In the genomic region with DNA sequence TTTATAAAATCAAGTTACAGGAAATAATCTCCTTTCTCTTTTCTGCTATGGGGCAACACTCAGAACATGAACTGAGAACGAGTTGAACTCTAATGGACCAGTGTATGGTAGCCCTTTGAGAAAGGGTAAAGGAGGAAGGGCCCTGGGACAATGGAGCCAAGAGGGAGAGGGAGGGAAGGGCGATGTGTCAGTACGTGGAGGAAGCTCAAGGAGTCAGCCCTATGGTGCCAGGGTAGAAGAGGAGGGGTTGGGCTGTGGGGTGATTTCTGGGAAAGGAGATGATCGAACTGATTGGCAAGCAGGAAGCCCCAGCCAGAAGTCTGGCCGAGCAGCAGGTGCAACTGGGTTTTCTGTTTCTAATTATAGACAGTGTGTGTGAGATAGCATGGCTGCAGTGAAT, we compare ENCODE assay signal across 1 cellular context.
TF ChIP-seq lines count a peak whose summit lies in the region.

No MANE protein-coding gene starts in this region.

TF ChIP-seq in GM12878, 131 proteins besides CTCF, POLR2A, EP300 and RAD21 (continued from another document and continues in another):
- TF ChIP-seq MYC (IDR thresholded peaks at IDR 0.05; ENCODE audit: insufficient read depth, insufficient read length, insufficient replicate concordance, low read length, severe bottlenecking), result no peak
- TF ChIP-seq, protein P1, sequence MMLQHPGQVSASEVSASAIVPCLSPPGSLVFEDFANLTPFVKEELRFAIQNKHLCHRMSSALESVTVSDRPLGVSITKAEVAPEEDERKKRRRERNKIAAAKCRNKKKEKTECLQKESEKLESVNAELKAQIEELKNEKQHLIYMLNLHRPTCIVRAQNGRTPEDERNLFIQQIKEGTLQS (IDR thresholded peaks at IDR 0.05; ENCODE audit: borderline replicate concordance, extremely low read depth, low read depth, low read length), result no peak
- peak; percentile 64 for TF ChIP-seq MEF2B (IDR thresholded peaks at IDR 0.05; ENCODE audit: partially characterized antibody, poor library complexity, severe bottlenecking)
- TF ChIP-seq BHLHE40 (IDR thresholded peaks at IDR 0.05; ENCODE audit: borderline replicate concordance in 1 of 2, low read depth in 2 of 2, low read length in 1 of 2), result peak in 1 of 2 experiments; percentile 26; a peak in 1 of 4 replicates
- TF ChIP-seq, protein P2, sequence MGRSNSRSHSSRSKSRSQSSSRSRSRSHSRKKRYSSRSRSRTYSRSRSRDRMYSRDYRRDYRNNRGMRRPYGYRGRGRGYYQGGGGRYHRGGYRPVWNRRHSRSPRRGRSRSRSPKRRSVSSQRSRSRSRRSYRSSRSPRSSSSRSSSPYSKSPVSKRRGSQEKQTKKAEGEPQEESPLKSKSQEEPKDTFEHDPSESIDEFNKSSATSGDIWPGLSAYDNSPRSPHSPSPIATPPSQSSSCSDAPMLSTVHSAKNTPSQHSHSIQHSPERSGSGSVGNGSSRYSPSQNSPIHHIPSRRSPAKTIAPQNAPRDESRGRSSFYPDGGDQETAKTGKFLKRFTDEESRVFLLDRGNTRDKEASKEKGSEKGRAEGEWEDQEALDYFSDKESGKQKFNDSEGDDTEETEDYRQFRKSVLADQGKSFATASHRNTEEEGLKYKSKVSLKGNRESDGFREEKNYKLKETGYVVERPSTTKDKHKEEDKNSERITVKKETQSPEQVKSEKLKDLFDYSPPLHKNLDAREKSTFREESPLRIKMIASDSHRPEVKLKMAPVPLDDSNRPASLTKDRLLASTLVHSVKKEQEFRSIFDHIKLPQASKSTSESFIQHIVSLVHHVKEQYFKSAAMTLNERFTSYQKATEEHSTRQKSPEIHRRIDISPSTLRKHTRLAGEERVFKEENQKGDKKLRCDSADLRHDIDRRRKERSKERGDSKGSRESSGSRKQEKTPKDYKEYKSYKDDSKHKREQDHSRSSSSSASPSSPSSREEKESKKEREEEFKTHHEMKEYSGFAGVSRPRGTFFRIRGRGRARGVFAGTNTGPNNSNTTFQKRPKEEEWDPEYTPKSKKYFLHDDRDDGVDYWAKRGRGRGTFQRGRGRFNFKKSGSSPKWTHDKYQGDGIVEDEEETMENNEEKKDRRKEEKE (IDR thresholded peaks at IDR 0.05), result no peak
- TF ChIP-seq MTA2 (IDR thresholded peaks at IDR 0.05; ENCODE audit: low read depth), result no peak
- no peak for TF ChIP-seq MXI1 (IDR thresholded peaks at IDR 0.05; ENCODE audit: low read depth, low read length)
- TF ChIP-seq NR2F1 (conservative IDR thresholded peaks at IDR 0.05), result no peak
- TF ChIP-seq, protein P3, sequence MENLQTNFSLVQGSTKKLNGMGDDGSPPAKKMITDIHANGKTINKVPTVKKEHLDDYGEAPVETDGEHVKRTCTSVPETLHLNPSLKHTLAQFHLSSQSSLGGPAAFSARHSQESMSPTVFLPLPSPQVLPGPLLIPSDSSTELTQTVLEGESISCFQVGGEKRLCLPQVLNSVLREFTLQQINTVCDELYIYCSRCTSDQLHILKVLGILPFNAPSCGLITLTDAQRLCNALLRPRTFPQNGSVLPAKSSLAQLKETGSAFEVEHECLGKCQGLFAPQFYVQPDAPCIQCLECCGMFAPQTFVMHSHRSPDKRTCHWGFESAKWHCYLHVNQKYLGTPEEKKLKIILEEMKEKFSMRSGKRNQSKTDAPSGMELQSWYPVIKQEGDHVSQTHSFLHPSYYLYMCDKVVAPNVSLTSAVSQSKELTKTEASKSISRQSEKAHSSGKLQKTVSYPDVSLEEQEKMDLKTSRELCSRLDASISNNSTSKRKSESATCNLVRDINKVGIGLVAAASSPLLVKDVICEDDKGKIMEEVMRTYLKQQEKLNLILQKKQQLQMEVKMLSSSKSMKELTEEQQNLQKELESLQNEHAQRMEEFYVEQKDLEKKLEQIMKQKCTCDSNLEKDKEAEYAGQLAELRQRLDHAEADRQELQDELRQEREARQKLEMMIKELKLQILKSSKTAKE (IDR thresholded peaks at IDR 0.05; ENCODE audit: low read depth, poor library complexity, severe bottlenecking), result no peak
- peak; percentile 75; the same call in 1 of the 2 replicates for TF ChIP-seq TCF12 (IDR thresholded peaks at IDR 0.05; ENCODE audit: low read depth, low read length)
- no peak for TF ChIP-seq EGR1 (IDR thresholded peaks at IDR 0.05; ENCODE audit: borderline replicate concordance in 1 of 2, low read depth in 2 of 2, low read length in 2 of 2)
- no peak for TF ChIP-seq RFX5 (IDR thresholded peaks at IDR 0.05; ENCODE audit: low read depth, low read length)
- TF ChIP-seq SIN3A (IDR thresholded peaks at IDR 0.05; ENCODE audit: low read depth, low read length), result no peak
- TF ChIP-seq GABPA (IDR thresholded peaks at IDR 0.05; ENCODE audit: low read depth), result no peak
- peak; percentile 26; the same call in 1 of the 2 replicates for TF ChIP-seq YY1 (IDR thresholded peaks at IDR 0.05; ENCODE audit: low read depth, low read length)
- no peak for TF ChIP-seq TARDBP (IDR thresholded peaks at IDR 0.05; ENCODE audit: borderline replicate concordance)
- TF ChIP-seq, protein P4, sequence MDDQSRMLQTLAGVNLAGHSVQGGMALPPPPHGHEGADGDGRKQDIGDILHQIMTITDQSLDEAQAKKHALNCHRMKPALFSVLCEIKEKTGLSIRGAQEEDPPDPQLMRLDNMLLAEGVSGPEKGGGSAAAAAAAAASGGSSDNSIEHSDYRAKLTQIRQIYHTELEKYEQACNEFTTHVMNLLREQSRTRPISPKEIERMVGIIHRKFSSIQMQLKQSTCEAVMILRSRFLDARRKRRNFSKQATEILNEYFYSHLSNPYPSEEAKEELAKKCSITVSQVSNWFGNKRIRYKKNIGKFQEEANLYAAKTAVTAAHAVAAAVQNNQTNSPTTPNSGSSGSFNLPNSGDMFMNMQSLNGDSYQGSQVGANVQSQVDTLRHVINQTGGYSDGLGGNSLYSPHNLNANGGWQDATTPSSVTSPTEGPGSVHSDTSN (IDR thresholded peaks at IDR 0.05; ENCODE audit: insufficient replicate concordance, low read depth, low read length), result no peak
- no peak for TF ChIP-seq CHD4 (IDR thresholded peaks at IDR 0.05)
- 0 out of 2 replicates have a peak, but pooled peaks have one; percentile 24 for TF ChIP-seq SMAD5 (IDR thresholded peaks at IDR 0.05; ENCODE audit: low read depth)
- TF ChIP-seq EED (IDR thresholded peaks at IDR 0.05; ENCODE audit: low read depth), result peak; percentile 19; the same call in 1 of the 2 replicates
- TF ChIP-seq RELA (IDR thresholded peaks at IDR 0.05; ENCODE audit: borderline replicate concordance, partially characterized antibody), result no peak
- TF ChIP-seq TCF7 (IDR thresholded peaks at IDR 0.05; ENCODE audit: borderline replicate concordance), result no peak
- TF ChIP-seq NRF1 (conservative IDR thresholded peaks at IDR 0.05; ENCODE audit: low read depth, low read length), result no peak
- TF ChIP-seq ASH2L (IDR thresholded peaks at IDR 0.05; ENCODE audit: borderline replicate concordance, low read depth), result no peak
- TF ChIP-seq ZNF384 (IDR thresholded peaks at IDR 0.05; ENCODE audit: borderline replicate concordance, low read depth, low read length), result no peak
- no peak for TF ChIP-seq FOS (IDR thresholded peaks at IDR 0.05; ENCODE audit: borderline replicate concordance, extremely low read depth, insufficient read length)
- TF ChIP-seq, protein P5, sequence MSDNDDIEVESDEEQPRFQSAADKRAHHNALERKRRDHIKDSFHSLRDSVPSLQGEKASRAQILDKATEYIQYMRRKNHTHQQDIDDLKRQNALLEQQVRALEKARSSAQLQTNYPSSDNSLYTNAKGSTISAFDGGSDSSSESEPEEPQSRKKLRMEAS (IDR thresholded peaks at IDR 0.05; ENCODE audit: low read depth, low read length), result no peak
- no peak for TF ChIP-seq CHD2 (IDR thresholded peaks at IDR 0.05; ENCODE audit: borderline replicate concordance, low read depth, low read length)
- TF ChIP-seq ETV6 (conservative IDR thresholded peaks at IDR 0.05 in 1 of 2, IDR thresholded peaks at IDR 0.05 in 1 of 2; ENCODE audit: borderline replicate concordance in 1 of 2, low read depth in 1 of 2), result no peak
- no peak for TF ChIP-seq IRF4 (IDR thresholded peaks at IDR 0.05; ENCODE audit: low read depth, low read length)
- TF ChIP-seq RAD51 (IDR thresholded peaks at IDR 0.05), result no peak
- TF ChIP-seq KAT2A (conservative IDR thresholded peaks at IDR 0.05; ENCODE audit: control insufficient read depth, low read depth, low read length), result no peak
- TF ChIP-seq CEBPB (IDR thresholded peaks at IDR 0.05; ENCODE audit: borderline replicate concordance in 1 of 2, low read depth in 2 of 2, low read length in 2 of 2), result no peak
- no peak for TF ChIP-seq SREBF2 (IDR thresholded peaks at IDR 0.05; ENCODE audit: low read length)
- peak; percentile 45 to 62 for TF ChIP-seq IKZF2 (IDR thresholded peaks at IDR 0.05)
- no peak for TF ChIP-seq WRNIP1 (IDR thresholded peaks at IDR 0.05; ENCODE audit: borderline replicate concordance, low read depth, low read length)
- TF ChIP-seq, protein P6, sequence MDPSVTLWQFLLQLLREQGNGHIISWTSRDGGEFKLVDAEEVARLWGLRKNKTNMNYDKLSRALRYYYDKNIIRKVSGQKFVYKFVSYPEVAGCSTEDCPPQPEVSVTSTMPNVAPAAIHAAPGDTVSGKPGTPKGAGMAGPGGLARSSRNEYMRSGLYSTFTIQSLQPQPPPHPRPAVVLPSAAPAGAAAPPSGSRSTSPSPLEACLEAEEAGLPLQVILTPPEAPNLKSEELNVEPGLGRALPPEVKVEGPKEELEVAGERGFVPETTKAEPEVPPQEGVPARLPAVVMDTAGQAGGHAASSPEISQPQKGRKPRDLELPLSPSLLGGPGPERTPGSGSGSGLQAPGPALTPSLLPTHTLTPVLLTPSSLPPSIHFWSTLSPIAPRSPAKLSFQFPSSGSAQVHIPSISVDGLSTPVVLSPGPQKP (IDR thresholded peaks at IDR 0.05; ENCODE audit: low read depth, low read length), result no peak
- TF ChIP-seq, protein P7, sequence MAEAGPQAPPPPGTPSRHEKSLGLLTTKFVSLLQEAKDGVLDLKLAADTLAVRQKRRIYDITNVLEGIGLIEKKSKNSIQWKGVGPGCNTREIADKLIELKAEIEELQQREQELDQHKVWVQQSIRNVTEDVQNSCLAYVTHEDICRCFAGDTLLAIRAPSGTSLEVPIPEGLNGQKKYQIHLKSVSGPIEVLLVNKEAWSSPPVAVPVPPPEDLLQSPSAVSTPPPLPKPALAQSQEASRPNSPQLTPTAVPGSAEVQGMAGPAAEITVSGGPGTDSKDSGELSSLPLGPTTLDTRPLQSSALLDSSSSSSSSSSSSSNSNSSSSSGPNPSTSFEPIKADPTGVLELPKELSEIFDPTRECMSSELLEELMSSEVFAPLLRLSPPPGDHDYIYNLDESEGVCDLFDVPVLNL (IDR thresholded peaks at IDR 0.05; ENCODE audit: low read depth, low read length), result no peak
- TF ChIP-seq ZNF622 (IDR thresholded peaks at IDR 0.05), result no peak
- TF ChIP-seq, protein P8, sequence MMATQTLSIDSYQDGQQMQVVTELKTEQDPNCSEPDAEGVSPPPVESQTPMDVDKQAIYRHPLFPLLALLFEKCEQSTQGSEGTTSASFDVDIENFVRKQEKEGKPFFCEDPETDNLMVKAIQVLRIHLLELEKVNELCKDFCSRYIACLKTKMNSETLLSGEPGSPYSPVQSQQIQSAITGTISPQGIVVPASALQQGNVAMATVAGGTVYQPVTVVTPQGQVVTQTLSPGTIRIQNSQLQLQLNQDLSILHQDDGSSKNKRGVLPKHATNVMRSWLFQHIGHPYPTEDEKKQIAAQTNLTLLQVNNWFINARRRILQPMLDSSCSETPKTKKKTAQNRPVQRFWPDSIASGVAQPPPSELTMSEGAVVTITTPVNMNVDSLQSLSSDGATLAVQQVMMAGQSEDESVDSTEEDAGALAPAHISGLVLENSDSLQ (IDR thresholded peaks at IDR 0.05), result peak; percentile 45; the same call in 1 of the 2 replicates
- TF ChIP-seq CBFB (IDR thresholded peaks at IDR 0.05; ENCODE audit: low read depth), result no peak
- TF ChIP-seq PAX8 (IDR thresholded peaks at IDR 0.05), result no peak
- no peak for TF ChIP-seq HCFC1 (IDR thresholded peaks at IDR 0.05; ENCODE audit: low read length)
- no peak for TF ChIP-seq JUNB (IDR thresholded peaks at IDR 0.05)
- TF ChIP-seq HDGF (IDR thresholded peaks at IDR 0.05), result peak; percentile 85; the same call in 1 of the 2 replicates
- TF ChIP-seq, protein P9, sequence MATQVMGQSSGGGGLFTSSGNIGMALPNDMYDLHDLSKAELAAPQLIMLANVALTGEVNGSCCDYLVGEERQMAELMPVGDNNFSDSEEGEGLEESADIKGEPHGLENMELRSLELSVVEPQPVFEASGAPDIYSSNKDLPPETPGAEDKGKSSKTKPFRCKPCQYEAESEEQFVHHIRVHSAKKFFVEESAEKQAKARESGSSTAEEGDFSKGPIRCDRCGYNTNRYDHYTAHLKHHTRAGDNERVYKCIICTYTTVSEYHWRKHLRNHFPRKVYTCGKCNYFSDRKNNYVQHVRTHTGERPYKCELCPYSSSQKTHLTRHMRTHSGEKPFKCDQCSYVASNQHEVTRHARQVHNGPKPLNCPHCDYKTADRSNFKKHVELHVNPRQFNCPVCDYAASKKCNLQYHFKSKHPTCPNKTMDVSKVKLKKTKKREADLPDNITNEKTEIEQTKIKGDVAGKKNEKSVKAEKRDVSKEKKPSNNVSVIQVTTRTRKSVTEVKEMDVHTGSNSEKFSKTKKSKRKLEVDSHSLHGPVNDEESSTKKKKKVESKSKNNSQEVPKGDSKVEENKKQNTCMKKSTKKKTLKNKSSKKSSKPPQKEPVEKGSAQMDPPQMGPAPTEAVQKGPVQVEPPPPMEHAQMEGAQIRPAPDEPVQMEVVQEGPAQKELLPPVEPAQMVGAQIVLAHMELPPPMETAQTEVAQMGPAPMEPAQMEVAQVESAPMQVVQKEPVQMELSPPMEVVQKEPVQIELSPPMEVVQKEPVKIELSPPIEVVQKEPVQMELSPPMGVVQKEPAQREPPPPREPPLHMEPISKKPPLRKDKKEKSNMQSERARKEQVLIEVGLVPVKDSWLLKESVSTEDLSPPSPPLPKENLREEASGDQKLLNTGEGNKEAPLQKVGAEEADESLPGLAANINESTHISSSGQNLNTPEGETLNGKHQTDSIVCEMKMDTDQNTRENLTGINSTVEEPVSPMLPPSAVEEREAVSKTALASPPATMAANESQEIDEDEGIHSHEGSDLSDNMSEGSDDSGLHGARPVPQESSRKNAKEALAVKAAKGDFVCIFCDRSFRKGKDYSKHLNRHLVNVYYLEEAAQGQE (IDR thresholded peaks at IDR 0.05; ENCODE audit: low read depth, low read length), result no peak
- peak; percentile 36; the same call in 1 of the 2 replicates for TF ChIP-seq IKZF1 (conservative IDR thresholded peaks at IDR 0.05)
- TF ChIP-seq RUNX3 (IDR thresholded peaks at IDR 0.05; ENCODE audit: low read length), result no peak
- TF ChIP-seq TCF3 (IDR thresholded peaks at IDR 0.05; ENCODE audit: borderline replicate concordance, insufficient read depth, low read depth, low read length), result peak; percentile 33; the same call in 1 of the 2 replicates
- TF ChIP-seq, protein P10, sequence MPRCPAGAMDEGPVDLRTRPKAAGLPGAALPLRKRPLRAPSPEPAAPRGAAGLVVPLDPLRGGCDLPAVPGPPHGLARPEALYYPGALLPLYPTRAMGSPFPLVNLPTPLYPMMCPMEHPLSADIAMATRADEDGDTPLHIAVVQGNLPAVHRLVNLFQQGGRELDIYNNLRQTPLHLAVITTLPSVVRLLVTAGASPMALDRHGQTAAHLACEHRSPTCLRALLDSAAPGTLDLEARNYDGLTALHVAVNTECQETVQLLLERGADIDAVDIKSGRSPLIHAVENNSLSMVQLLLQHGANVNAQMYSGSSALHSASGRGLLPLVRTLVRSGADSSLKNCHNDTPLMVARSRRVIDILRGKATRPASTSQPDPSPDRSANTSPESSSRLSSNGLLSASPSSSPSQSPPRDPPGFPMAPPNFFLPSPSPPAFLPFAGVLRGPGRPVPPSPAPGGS (IDR thresholded peaks at IDR 0.05; ENCODE audit: borderline replicate concordance, insufficient read depth, low read depth, low read length, poor library complexity, severe bottlenecking), result no peak
- no peak for TF ChIP-seq POLR2AphosphoS5 (IDR thresholded peaks at IDR 0.05; ENCODE audit: low read length)
